1 cellular context compared by ENCODE assay signal in genomic region chr2:47076126-47076506, GRCh38.
TF ChIP-seq lines count a peak whose summit lies in the region.

No MANE protein-coding gene starts in this region.

TF ChIP-seq in HepG2, 621 proteins besides CTCF, POLR2A, EP300 and RAD21 (continued from another document and continues in another):
- no peak for TF ChIP-seq ZHX2 (IDR thresholded peaks at IDR 0.05; ENCODE audit: low read depth)
- TF ChIP-seq ZHX2 (CRISPR knock-in tag; IDR thresholded peaks at IDR 0.05; ENCODE audit: borderline replicate concordance): no peak
- TF ChIP-seq ZNF333 (CRISPR knock-in tag; IDR thresholded peaks at IDR 0.05; ENCODE audit: borderline replicate concordance): 0 out of 2 replicates have a peak, but pooled peaks have one; percentile 20
- no peak for TF ChIP-seq NFYC (CRISPR knock-in tag; IDR thresholded peaks at IDR 0.05)
- TF ChIP-seq EZH2 (conservative IDR thresholded peaks at IDR 0.05; ENCODE audit: low read depth, low read length): no peak
- TF ChIP-seq PITX1 (CRISPR knock-in tag; IDR thresholded peaks at IDR 0.05): no peak
- TF ChIP-seq ZNF282 (IDR thresholded peaks at IDR 0.05; ENCODE audit: partially characterized antibody): no peak
- TF ChIP-seq CCDC6 (CRISPR knock-in tag; IDR thresholded peaks at IDR 0.05): no peak
- no peak for TF ChIP-seq ZNF513 (CRISPR knock-in tag; conservative IDR thresholded peaks at IDR 0.05)
- TF ChIP-seq SYNCRIP (IDR thresholded peaks at IDR 0.05; ENCODE audit: insufficient read depth, low read depth, low read length): no peak
- TF ChIP-seq TBL1XR1 (IDR thresholded peaks at IDR 0.05; ENCODE audit: borderline replicate concordance, low read length, partially characterized antibody): no peak
- no peak for TF ChIP-seq TCF12 (IDR thresholded peaks at IDR 0.05)
- TF ChIP-seq TCF12 (CRISPR knock-in tag; IDR thresholded peaks at IDR 0.05): 0 out of 2 replicates have a peak, but pooled peaks have one; percentile 19
- no peak for TF ChIP-seq FOXO4 (CRISPR knock-in tag; conservative IDR thresholded peaks at IDR 0.05)
- no peak for TF ChIP-seq HNRNPL (IDR thresholded peaks at IDR 0.05; ENCODE audit: low read depth, low read length)
- no peak for TF ChIP-seq ISX (CRISPR knock-in tag; conservative IDR thresholded peaks at IDR 0.05)
- 0 out of 2 replicates have a peak, but pooled peaks have one; percentile 23 for TF ChIP-seq MEIS2 (CRISPR knock-in tag; IDR thresholded peaks at IDR 0.05)
- TF ChIP-seq HNF1A (IDR thresholded peaks at IDR 0.05; ENCODE audit: low read depth): no peak
- no peak for TF ChIP-seq HNF1A (CRISPR knock-in tag; IDR thresholded peaks at IDR 0.05; ENCODE audit: borderline replicate concordance)
- no peak for TF ChIP-seq ZNF772 (CRISPR knock-in tag; IDR thresholded peaks at IDR 0.05)
- TF ChIP-seq JUND (CRISPR knock-in tag; IDR thresholded peaks at IDR 0.05): no peak
- TF ChIP-seq ZFP91 (CRISPR knock-in tag; IDR thresholded peaks at IDR 0.05; ENCODE audit: borderline replicate concordance): peak; percentile 12; the same call in 1 of the 2 replicates
- no peak for TF ChIP-seq FOXP1 (IDR thresholded peaks at IDR 0.05)
- TF ChIP-seq FOXP1 (CRISPR knock-in tag; IDR thresholded peaks at IDR 0.05): no peak
- TF ChIP-seq MIER2 (CRISPR knock-in tag; IDR thresholded peaks at IDR 0.05): no peak
- peak; percentile 38; the same call in 1 of the 2 replicates for TF ChIP-seq DR1 (CRISPR knock-in tag; IDR thresholded peaks at IDR 0.05)
- no peak for TF ChIP-seq TARDBP (CRISPR knock-in tag; IDR thresholded peaks at IDR 0.05)
- TF ChIP-seq ZNF460 (CRISPR knock-in tag; IDR thresholded peaks at IDR 0.05; ENCODE audit: borderline replicate concordance): no peak
- TF ChIP-seq MED1 (CRISPR knock-in tag; IDR thresholded peaks at IDR 0.05): no peak
- TF ChIP-seq TFDP1 (CRISPR knock-in tag; IDR thresholded peaks at IDR 0.05; ENCODE audit: borderline replicate concordance): no peak
- no peak for TF ChIP-seq ZNF7 (CRISPR knock-in tag; IDR thresholded peaks at IDR 0.05)
- TF ChIP-seq RFXANK (CRISPR knock-in tag; IDR thresholded peaks at IDR 0.05): no peak
- no peak for TF ChIP-seq JUNB (CRISPR knock-in tag; IDR thresholded peaks at IDR 0.05; ENCODE audit: borderline replicate concordance)
- no peak for TF ChIP-seq RFXAP (CRISPR knock-in tag; IDR thresholded peaks at IDR 0.05; ENCODE audit: borderline replicate concordance)
- no peak for TF ChIP-seq ZNF768 (CRISPR knock-in tag; IDR thresholded peaks at IDR 0.05)
- no peak for TF ChIP-seq ZNF770 (CRISPR knock-in tag; IDR thresholded peaks at IDR 0.05)
- TF ChIP-seq NFKB2 (CRISPR knock-in tag; IDR thresholded peaks at IDR 0.05; ENCODE audit: borderline replicate concordance): 0 out of 2 replicates have a peak, but pooled peaks have one; percentile 15
- TF ChIP-seq ZNF235 (CRISPR knock-in tag; IDR thresholded peaks at IDR 0.05; ENCODE audit: borderline replicate concordance): peak; percentile 63; the same call in 1 of the 2 replicates
- TF ChIP-seq NRL (CRISPR knock-in tag; IDR thresholded peaks at IDR 0.05; ENCODE audit: borderline replicate concordance): no peak
- TF ChIP-seq ZBTB26 (CRISPR knock-in tag; IDR thresholded peaks at IDR 0.05; ENCODE audit: borderline replicate concordance): no peak
- no peak for TF ChIP-seq SAP130 (CRISPR knock-in tag; IDR thresholded peaks at IDR 0.05; ENCODE audit: low read depth)
- no peak for TF ChIP-seq RARG (CRISPR knock-in tag; IDR thresholded peaks at IDR 0.05; ENCODE audit: low read depth)
- no peak for TF ChIP-seq ISL2 (CRISPR knock-in tag; IDR thresholded peaks at IDR 0.05)
- TF ChIP-seq ZNF34 (CRISPR knock-in tag; IDR thresholded peaks at IDR 0.05; ENCODE audit: borderline replicate concordance): no peak
